ENCODE assay signal across 8 cellular contexts in genomic region chr1:212488436-212489283, GRCh38. TPM values are rescaled to one million over a fixed set of nuclear protein-coding genes. Genes with fewer than 3 reads are reported as not detected.
A peak's percentile ranks its signal among the peaks of the same experiment; 100 is the strongest.
DNase-seq lines count a peak whose midpoint lies in the region; TF ChIP-seq lines count a peak whose summit lies in the region.

No MANE protein-coding gene starts in this region.

- DNase-seq in activated T-cell treated with anti-CD3 and anti-CD28 coated beads for 48 hours (ENCODE audit: low read depth) (peak; percentile 13), activated T-cell treated with anti-CD3 and anti-CD28 coated beads for 4 hours (no peak), H4 (ENCODE audit: low spot score) (peak; percentile 95), NCI-H2107 (lab: John Stamatoyannopoulos, UW) (peak; percentile 44), breast epithelium (ENCODE audit: low spot score in 2 of 2) (peak in 1 of 2 donors; percentile 85), lung microvascular endothelial cell (ENCODE audit: low read depth in 2 of 2) (peak; percentile 36 to 66), 8988T (no peak)

- no peak for TF ChIP-seq POLR2A in breast epithelium (IDR thresholded peaks at IDR 0.05)

- intact Hi-C loops in breast epithelium (cut with DNase I; ENCODE audit: low total_unique reads) = no loop called here

- H3K9me3 ChIP-seq in breast epithelium = no peaks in the 10 kb centered on the region

- H3K4me1 ChIP-seq in breast epithelium (no peaks in the 10 kb centered on the region), urinary bladder (ENCODE audit: insufficient read depth) (no peaks in the 10 kb centered on the region)

- TF ChIP-seq CTCF in breast epithelium (IDR thresholded peaks at IDR 0.05) = no peak

- H3K27me3 ChIP-seq in breast epithelium = no peaks in the 10 kb centered on the region

- H3K36me3 ChIP-seq in breast epithelium (no peaks in the 10 kb centered on the region), urinary bladder (ENCODE audit: insufficient read depth) (no peaks in the 10 kb centered on the region)

- H3K27ac ChIP-seq in breast epithelium (peak overlapping the region; percentile 77 to 79), urinary bladder (ENCODE audit: low read depth) (peak overlapping the region; percentile 33)

- 41% methylated on average over 4 of the region's 4 CpGs for WGBS in urinary bladder

- no peak overlapping the region for H3K4me3 ChIP-seq in breast epithelium
- no peak overlapping the region for H3K4me3 ChIP-seq in urinary bladder (ENCODE audit: low read depth, low read length)

RNA-seq across cellular contexts. Expression of gene NENF, which starts 55.9 kb away (rescaled TPM):
- 65.3 and 74.8 TPM in 2 replicates for total RNA-seq in H4 (2014; rRNA removed; shearing (Covaris generic))
- total RNA-seq in breast epithelium = 100 to 1,000 TPM in 2 of 3 donors, 10 to 100 TPM in 1; 78.9 to 142 (median 142) TPM
- total RNA-seq in lung microvascular endothelial cell = 2.4 and 11.8 TPM in 2 replicates
- 42.5 TPM for total RNA-seq in urinary bladder
- polyA plus RNA-seq in urinary bladder = 75.2 TPM

Comparison
In these comparisons a context has a peak if more than half of its experiments do, and no peak if none do; other contexts are left out.
1. DNase-seq: peak in activated T-cell treated with anti-CD3 and anti-CD28 coated beads for 48 hours (single experiment), H4 (single experiment), NCI-H2107 (single experiment) and lung microvascular endothelial cell (2 of 2); none in activated T-cell treated with anti-CD3 and anti-CD28 coated beads for 4 hours (single experiment) and 8988T (single experiment).